In genomic region chr20:2537101-2537500, GRCh38 we compare ENCODE assay signal across 4 cellular contexts. TPM values are rescaled to one million over a fixed set of nuclear protein-coding genes. Genes with fewer than 3 reads are reported as not detected.
"Had no signal": no experiment of that assay in that cellular context is flagged by ENCODE, and none has a peak within 500 bp of the region (broad histone marks: within the 10 kb centered on the region; RNA-seq: fewer than 3 reads in every experiment).

No MANE protein-coding gene starts in this region.

- H3K4me3 ChIP-seq: GM12878 had no signal

- DNase-seq: GDM1, GF-D8 had no signal

- ATAC-seq: GM12878 had no signal

RNA-seq across cellular contexts. Expression of gene TMC2, which starts 0.7 kb away (rescaled TPM):
- total RNA-seq: G401, GM12878 had no signal
